In the genomic region with DNA sequence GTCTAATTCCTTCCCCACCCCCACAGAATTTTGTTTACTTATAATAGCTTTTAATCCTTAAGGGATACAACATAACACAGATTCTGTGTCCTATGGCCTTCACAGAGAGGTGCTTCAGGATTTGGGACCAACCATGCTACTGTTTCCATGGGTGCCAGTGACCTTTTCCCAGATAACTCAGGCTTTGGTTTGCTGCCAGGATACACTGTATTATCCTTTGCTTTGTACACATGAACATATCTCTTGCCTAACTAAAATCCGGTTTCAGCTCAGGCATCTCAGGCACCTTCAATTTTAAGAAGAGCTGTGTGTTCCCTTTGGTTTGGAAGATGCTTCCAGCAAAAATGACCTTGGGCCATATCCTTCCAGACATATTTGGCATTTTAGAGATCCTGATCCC, we compare ENCODE assay signal across 35 cellular contexts.
"Had no signal": no experiment of that assay in that cellular context is flagged by ENCODE, and none has a peak within 500 bp of the region (broad histone marks: within the 10 kb centered on the region; RNA-seq: fewer than 3 reads in every experiment).

No MANE protein-coding gene starts in this region.

- H3K9me3 ChIP-seq: MG63 had no signal

- DNase-seq: Karpas-422, Kasumi-1, KG1, MG63, MM.1S, MV-4-11, NCI-H1048, NCI-H1092, NCI-H1092 treated with DMSO at 0.1 percent for 48 hours, NCI-H1105, NCI-H1105 treated with DMSO at 0.1 percent for 48 hours, NCI-H1417, NCI-H1417 treated with DMSO at 0.1 percent for 48 hours, NCI-H1436, NCI-H1436 treated with DMSO at 0.1 percent for 48 hours, NCI-H146, NCI-H1694, NCI-H1694 treated with DMSO at 0.1 percent for 48 hours, NCI-H187, NCI-H187 treated with DMSO at 0.1 percent for 48 hours, NCI-H1930, NCI-H2029, NCI-H2029 treated with DMSO at 0.1 percent for 48 hours, NCI-H2081, NCI-H2081 treated with DMSO at 0.1 percent for 48 hours, NCI-H2107, NCI-H2171, NCI-H2171 treated with DMSO at 0.1 percent for 48 hours, NCI-H2227 treated with DMSO at 0.1 percent for 48 hours, NCI-H226, NCI-H345, NCI-H446, NCI-H446 treated with DMSO at 0.1 percent for 48 hours, NCI-H510A had no signal

- H3K4me2 ChIP-seq: KMS-11 had no signal

- H3K27me3 ChIP-seq: MG63 had no signal

- H3K9ac ChIP-seq: KMS-11 had no signal

- H3K4me3 ChIP-seq: MG63 had no signal

- H3K27ac ChIP-seq: KMS-11 had no signal

- H3K36me3 ChIP-seq: MG63 had no signal
